In genomic region chr5:98927242-98927987, GRCh38 we compare ENCODE assay signal across 8 cellular contexts. TPM values are rescaled to one million over a fixed set of nuclear protein-coding genes. Genes with fewer than 3 reads are reported as not detected.
A peak's percentile ranks its signal among the peaks of the same experiment; 100 is the strongest.
DNase-seq lines count a peak whose midpoint lies in the region; ATAC-seq and TF ChIP-seq lines count a peak whose summit lies in the region.

No MANE protein-coding gene starts in this region.

- peaks cover 0 to 61% (median 36%) of the 10 kb centered on the region in 9 donors for H3K36me3 ChIP-seq in heart left ventricle

- 0 to 1% (median 1%) methylated on average over 14 of the region's 14 CpGs for WGBS in heart left ventricle, 4 donors

- peak overlapping the region; percentile 98 to 100 for H3K27ac Mint-ChIP-seq in activated naive CD4-positive, alpha-beta T cell treated with anti-CD3 and anti-CD28 coated beads, Interleukin-2, amount 50 U/mL, for 72 hours

- H3K4me3 ChIP-seq in heart left ventricle = peak overlapping the region; percentile 70 to 98 (median 86)

- peaks cover 5 to 50% (median 32%) of the 10 kb centered on the region in 12 donors for H3K4me1 ChIP-seq in heart left ventricle

- H3K9me3 ChIP-seq in heart left ventricle = no peaks in the 10 kb centered on the region

- no peaks in the 10 kb centered on the region for H3K9me3 Mint-ChIP-seq in activated naive CD4-positive, alpha-beta T cell treated with anti-CD3 and anti-CD28 coated beads, Interleukin-2, amount 50 U/mL, for 72 hours

- no peak for TF ChIP-seq CTCF in heart left ventricle (IDR thresholded peaks at IDR 0.05)

- TF ChIP-seq POLR2A in heart left ventricle (IDR thresholded peaks at IDR 0.05) = peak in 1 of 2 donors; percentile 40

- peak overlapping the region; percentile 98 to 100 (median 100) for H3K27ac ChIP-seq in heart left ventricle

- intact Hi-C loops in heart left ventricle (cut with DNase I) (loop anchor here in 2 of 10 donors (2.0 to 5.0 kb wide), 2 partner anchors 21 to 155 kb away; partner anchors contain the start of gene RGMB (in 1 of the 2)), Right ventricle myocardium inferior (cut with DNase I) (loop anchor here (5.0 kb wide), 1 partner anchor 155 kb away; the partner anchor contains the start of gene RGMB), sciatic nerve (cut with DNase I) (no loop called here)

- peaks cover 20 to 29% of the 10 kb centered on the region in 2 donors for H3K36me3 Mint-ChIP-seq in activated naive CD4-positive, alpha-beta T cell treated with anti-CD3 and anti-CD28 coated beads, Interleukin-2, amount 50 U/mL, for 72 hours

- ATAC-seq in heart left ventricle (peak in 1 of 4 donors; percentile 38), Right ventricle myocardium inferior (no peak), HG03095 (IDR thresholded peaks at IDR 0.05; ENCODE audit: unreplicated experiment) (peak; percentile 23), sciatic nerve (peak; percentile 21), GM19397 (IDR thresholded peaks at IDR 0.05; ENCODE audit: unreplicated experiment) (no peak)
- ATAC-seq in activated naive CD4-positive, alpha-beta T cell treated with anti-CD3 and anti-CD28 coated beads, Interleukin-2, amount 50 U/mL, for 72 hours = peak; percentile 10 to 21

- DNase-seq in heart left ventricle (peak in 4 of 5 donors; percentile 52 to 69 (median 58)), Right ventricle myocardium inferior (ENCODE audit: missing footprints) (no peak), RPMI7951 (ENCODE audit: low read depth) (peak; percentile 57), hepatic stellate cell (ENCODE audit: low spot score) (peak; percentile 39), sciatic nerve (ENCODE audit: low spot score) (peak; percentile 68)
- peak; percentile 42 to 60 for DNase-seq in activated naive CD4-positive, alpha-beta T cell treated with anti-CD3 and anti-CD28 coated beads, Interleukin-2, amount 50 U/mL, for 72 hours (ENCODE audit: low spot score in 2 of 2)

- no peaks in the 10 kb centered on the region for H3K27me3 ChIP-seq in heart left ventricle

RNA-seq across cellular contexts. Expression of gene CHD1, which starts 1.4 kb away (rescaled TPM):
- total RNA-seq in heart left ventricle (10 to 100 TPM; 10.5 to 24.0 (median 13.8) TPM), Right ventricle myocardium inferior (11.7 TPM), sciatic nerve (58.0 TPM)
- polyA plus RNA-seq in heart left ventricle = 1 to 10 TPM; 8.6 to 9.9 TPM
- 23.9 and 24.4 TPM in 2 replicates for total RNA-seq in RPMI7951 (2014; rRNA removed; shearing (Covaris generic))
- total RNA-seq in activated naive CD4-positive, alpha-beta T cell treated with anti-CD3 and anti-CD28 coated beads, Interleukin-2, amount 50 U/mL, for 72 hours = 10 to 100 TPM; 49.9 to 86.0 TPM

Comparison
In these comparisons a context has a peak if more than half of its experiments do, and no peak if none do; other contexts are left out.
1. ATAC-seq: peak in HG03095 (single experiment), activated naive CD4-positive, alpha-beta T cell treated with anti-CD3 and anti-CD28 coated beads, Interleukin-2, amount 50 U/mL, for 72 hours (2 of 2) and sciatic nerve (single experiment); none in Right ventricle myocardium inferior (single experiment) and GM19397 (single experiment).